ENCODE assay signal across 8 cellular contexts in genomic region chr17:7307686-7308624, GRCh38. TPM values are rescaled to one million over a fixed set of nuclear protein-coding genes. Genes with fewer than 3 reads are reported as not detected.
DNase-seq lines count a peak whose midpoint lies in the region; ATAC-seq and TF ChIP-seq lines count a peak whose summit lies in the region.

No MANE protein-coding gene starts in this region.

- no peak for TF ChIP-seq CTCF in OCI-LY3 (IDR thresholded peaks at IDR 0.05; ENCODE audit: low read depth, low read length)
- TF ChIP-seq CTCF in osteoblast (IDR thresholded peaks at IDR 0.05; ENCODE audit: extremely low read depth, low read depth, low read length): no peak

- H3K4me2 ChIP-seq in OCI-LY3 (ENCODE audit: low read length) (peak overlapping the region; percentile 98), osteoblast (ENCODE audit: insufficient read depth, low read length) (peak overlapping the region; percentile 73)

- peaks cover 37% of the 10 kb centered on the region for H4K20me1 ChIP-seq in OCI-LY3 (ENCODE audit: insufficient read depth, low read length)
- H4K20me1 ChIP-seq in osteoblast (ENCODE audit: insufficient read depth, low read length): peaks cover 44% of the 10 kb centered on the region

- DNase-seq in NCI-H2196 (lab: John Stamatoyannopoulos, UW; ENCODE audit: unreplicated experiment): peak; percentile 4
- DNase-seq in NCI-H2196 treated with DMSO at 0.1 percent for 48 hours (lab: John Stamatoyannopoulos, UW; ENCODE audit: unreplicated experiment): no peak
- peak; percentile 56 for DNase-seq in activated naive CD4-positive, alpha-beta T cell treated with Interleukin-2 at 50 U/mL for 16 hours
- DNase-seq in head of caudate nucleus: peak in 32 of 42 donors; percentile 9 to 71 (median 45)
- DNase-seq in osteoblast (ENCODE audit: insufficient read length, low spot score, missing footprints): peak; percentile 90
- DNase-seq in NCI-H2107 treated with DMSO at 0.1 percent for 48 hours (lab: John Stamatoyannopoulos, UW; ENCODE audit: unreplicated experiment): no peak

- H3K36me3 ChIP-seq in OCI-LY3 (replicated peaks; ENCODE audit: low read depth, low read length): peaks cover 40% of the 10 kb centered on the region
- peaks cover 35% of the 10 kb centered on the region for H3K36me3 ChIP-seq in osteoblast (ENCODE audit: insufficient read depth, low read length)

- H3K4me3 ChIP-seq in OCI-LY3 (ENCODE audit: low read length) (peak overlapping the region; percentile 100), osteoblast (ENCODE audit: insufficient read depth, low read length) (peak overlapping the region; percentile 75)

- peak overlapping the region; percentile 100 for H3K9ac ChIP-seq in OCI-LY3 (ENCODE audit: low read length)

- H3K9me3 ChIP-seq in OCI-LY3 (ENCODE audit: insufficient read depth, low read length) (no peaks in the 10 kb centered on the region), osteoblast (ENCODE audit: low read depth, low read length) (no peaks in the 10 kb centered on the region)

- H3K27ac ChIP-seq in OCI-LY3 (ENCODE audit: low read length): peak overlapping the region; percentile 99
- H3K27ac ChIP-seq in osteoblast (ENCODE audit: low read depth, low read length): peak overlapping the region; percentile 52

- H2AFZ ChIP-seq in OCI-LY3 (ENCODE audit: low read depth, low read length) (no peak overlapping the region), osteoblast (ENCODE audit: low read length) (no peak overlapping the region)

- ATAC-seq in GM19452 (IDR thresholded peaks at IDR 0.05; ENCODE audit: unreplicated experiment): no peak

- H3K4me1 ChIP-seq in OCI-LY3 (ENCODE audit: low read length): peaks cover 19% of the 10 kb centered on the region
- H3K4me1 ChIP-seq in osteoblast (ENCODE audit: insufficient read depth, low read length): peaks cover 19% of the 10 kb centered on the region

- H3K27me3 ChIP-seq in OCI-LY3 (ENCODE audit: low read depth, low read length) (no peaks in the 10 kb centered on the region), osteoblast (ENCODE audit: insufficient read depth, low read length) (no peaks in the 10 kb centered on the region)

- H3K79me2 ChIP-seq in OCI-LY3 (ENCODE audit: low read length): peaks cover 48% of the 10 kb centered on the region
- H3K79me2 ChIP-seq in osteoblast (ENCODE audit: insufficient read depth, low read length): peaks cover 51% of the 10 kb centered on the region

- intact Hi-C loops in head of caudate nucleus (cut with DNase I): loop anchor here (5.0 kb wide), 1 partner anchor 56 kb away; the partner anchor contains the start of genes CTDNEP1 and ELP5

RNA-seq across cellular contexts. Expression of gene EIF5A, which starts 0.5 kb away (rescaled TPM):
- 436 and 491 TPM in 2 replicates for total RNA-seq in osteoblast

RNA-seq across cellular contexts. Expression of gene GPS2, which starts 7.2 kb away (rescaled TPM):
- total RNA-seq in osteoblast: 46.9 and 48.1 TPM in 2 replicates

RNA-seq across cellular contexts. Expression of gene YBX2, which starts 13.5 kb away (rescaled TPM):
- under 0.01 TPM in 1 of 2 replicates, not detected in the other for total RNA-seq in osteoblast

RNA-seq across cellular contexts. Expression of gene NEURL4, which starts 21.2 kb away (rescaled TPM):
- total RNA-seq in osteoblast: 14.7 and 18.8 TPM in 2 replicates

RNA-seq across cellular contexts. Expression of gene SLC2A4, which starts 26.4 kb away (rescaled TPM):
- total RNA-seq in osteoblast: under 0.01 and 0.29 TPM in 2 replicates

Comparison
In these comparisons a context has a peak if more than half of its experiments do, and no peak if none do; other contexts are left out.
1. DNase-seq: peak in NCI-H2196 (single experiment), activated naive CD4-positive, alpha-beta T cell treated with Interleukin-2 at 50 U/mL for 16 hours (single experiment), head of caudate nucleus (32 of 42) and osteoblast (single experiment); none in NCI-H2196 treated with DMSO at 0.1 percent for 48 hours (single experiment) and NCI-H2107 treated with DMSO at 0.1 percent for 48 hours (single experiment).